In the genomic region with DNA sequence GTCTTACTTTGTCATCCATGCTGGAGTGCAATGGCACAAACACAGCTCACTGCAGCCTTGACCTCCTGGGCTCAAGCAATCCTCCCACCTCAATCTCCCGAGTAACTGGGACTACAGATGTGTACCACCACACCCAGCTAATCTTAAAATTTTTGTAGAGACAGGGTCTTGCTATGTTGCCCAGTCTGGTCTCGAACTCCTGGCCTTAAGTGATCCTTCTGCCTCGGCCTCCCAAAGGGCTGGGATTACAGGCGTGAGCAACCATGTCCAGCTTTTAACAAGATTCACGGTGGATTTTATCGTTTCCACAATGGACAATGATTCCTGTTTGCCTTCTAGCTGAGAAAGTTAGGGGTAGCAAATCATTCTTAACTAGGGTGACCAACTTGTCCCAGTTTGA, we compare ENCODE assay signal across 18 cellular contexts.
"Had no signal": no experiment of that assay in that cellular context is flagged by ENCODE, and none has a peak within 500 bp of the region (broad histone marks: within the 10 kb centered on the region; RNA-seq: fewer than 3 reads in every experiment).

No MANE protein-coding gene starts in this region.

- H3K27me3 Mint-ChIP-seq: activated CD4-positive, alpha-beta T cell treated with anti-CD3 and anti-CD28 coated beads, Interleukin-2, amount 10 ng/mL, durations not matched to agents 24 days and 14 days; memory B cell had no signal

- H3K9me3 Mint-ChIP-seq: memory B cell; stimulated activated naive CD8-positive, alpha-beta T cell treated with anti-CD3 and anti-CD28 coated beads, Interleukin-15, Interleukin-2, amounts not matched to agents 100 ng/mL and 50 ng/mL, for 24 hours had no signal

- H3K4me1 ChIP-seq: gastroesophageal sphincter had no signal

- H3K4me3 Mint-ChIP-seq: activated CD4-positive, alpha-beta T cell treated with anti-CD3 and anti-CD28 coated beads, Interleukin-2, amount 10 ng/mL, durations not matched to agents 24 days and 14 days; activated CD8-positive, alpha-beta T cell treated with anti-CD3 and anti-CD28 coated beads, Interleukin-2, amount 10 ng/mL, durations not matched to agents 7 days and 5 days; memory B cell; nephron; stimulated activated naive CD8-positive, alpha-beta T cell treated with anti-CD3 and anti-CD28 coated beads, Interleukin-15, Interleukin-2, amounts not matched to agents 100 ng/mL and 50 ng/mL, for 24 hours had no signal

- H3K27ac Mint-ChIP-seq: activated CD4-positive, alpha-beta T cell treated with anti-CD3 and anti-CD28 coated beads, Interleukin-2, amount 10 ng/mL, durations not matched to agents 24 days and 14 days; activated CD8-positive, alpha-beta T cell treated with anti-CD3 and anti-CD28 coated beads, Interleukin-2, amount 10 ng/mL, durations not matched to agents 7 days and 5 days; activated naive CD4-positive, alpha-beta T cell treated with anti-CD3 and anti-CD28 coated beads, Interleukin-2, amount 50 U/mL, for 72 hours; memory B cell; stimulated activated naive CD8-positive, alpha-beta T cell treated with anti-CD3 and anti-CD28 coated beads, Interleukin-15, Interleukin-2, amounts not matched to agents 100 ng/mL and 50 ng/mL, for 24 hours had no signal

- H3K36me3 Mint-ChIP-seq: memory B cell had no signal

- H3K4me3 ChIP-seq: gastroesophageal sphincter, left lung had no signal

- DNase-seq: activated CD4-positive, alpha-beta T cell treated with anti-CD3 and anti-CD28 coated beads, Interleukin-2, amount 10 ng/mL, durations not matched to agents 24 days and 14 days; activated CD4-positive, CD25-positive, alpha-beta regulatory T cell; activated CD8-positive, alpha-beta memory T cell treated with anti-CD3 and anti-CD28 coated beads, Interleukin-2, amount 50 U/mL, for 4 hours; activated CD8-positive, alpha-beta T cell treated with anti-CD3 and anti-CD28 coated beads, Interleukin-2, amount 10 ng/mL, durations not matched to agents 7 days and 5 days; activated effector memory CD4-positive, alpha-beta T cell treated with anti-CD3 and anti-CD28 coated beads, Interleukin-2, amount 50 U/mL, for 16 hours; activated T-cell treated with anti-CD3 and anti-CD28 coated beads, Interleukin-2, amount 50 U/mL, for 48 hours; dermis blood vessel endothelial cell; erythroblast; left lung; T-helper 2 cell had no signal

- H3K27me3 ChIP-seq: gastroesophageal sphincter, left lung had no signal

- H3K27ac ChIP-seq: gastroesophageal sphincter, left lung had no signal

- FAIRE-seq: keratinocyte, urothelium cell line had no signal

- H3K36me3 ChIP-seq: gastroesophageal sphincter, left lung had no signal

- ATAC-seq: activated CD8-positive, alpha-beta T cell treated with anti-CD3 and anti-CD28 coated beads, Interleukin-2, amount 10 ng/mL, durations not matched to agents 7 days and 5 days; activated naive CD4-positive, alpha-beta T cell treated with anti-CD3 and anti-CD28 coated beads, Interleukin-2, amount 50 U/mL, for 72 hours; gastroesophageal sphincter; left lung; sciatic nerve had no signal
